ENCODE assay signal across 16 cellular contexts in genomic region chr5:73908846-73909245, GRCh38.
"Had no signal": no experiment of that assay in that cellular context is flagged by ENCODE, and none has a peak within 500 bp of the region (broad histone marks: within the 10 kb centered on the region; RNA-seq: fewer than 3 reads in every experiment).

No MANE protein-coding gene starts in this region.

- H3K4me3 ChIP-seq: dorsolateral prefrontal cortex, heart right ventricle, left ventricle myocardium inferior, lower lobe of right lung, pancreas, right lobe of liver, tibial nerve, upper lobe of right lung had no signal

- H3K27me3 ChIP-seq: dorsolateral prefrontal cortex, heart right ventricle, pancreas, right lobe of liver, tibial nerve, upper lobe of right lung had no signal

- H3K9me3 ChIP-seq: lower lobe of right lung, pancreas, right lobe of liver, tibial nerve, upper lobe of right lung had no signal

- H3K4me1 ChIP-seq: heart right ventricle, lower lobe of right lung, tibial nerve, upper lobe of right lung had no signal

- H3K36me3 ChIP-seq: left ventricle myocardium inferior had no signal

- ATAC-seq: esophagus mucosa; heart right ventricle; left cardiac atrium; lower lobe of right lung; naive thymus-derived CD4-positive, alpha-beta T cell; pancreas; upper lobe of right lung had no signal

- DNase-seq: cortex of kidney; dorsolateral prefrontal cortex; effector CD8-positive, alpha-beta T cell; heart right ventricle; hypothalamus; left cardiac atrium; left ventricle myocardium inferior; lower lobe of right lung; naive thymus-derived CD4-positive, alpha-beta T cell; retina; right lobe of liver; stimulated activated CD4-positive, alpha-beta T cell treated with anti-CD3 and anti-CD28 coated beads, Interleukin-4, amount 100 ng/mL, for 24 hours; upper lobe of right lung had no signal

- H3K27ac ChIP-seq: dorsolateral prefrontal cortex, heart right ventricle, left ventricle myocardium inferior, lower lobe of right lung, right lobe of liver, tibial nerve, upper lobe of right lung had no signal
